8 cellular contexts compared by ENCODE assay signal in the genomic region with DNA sequence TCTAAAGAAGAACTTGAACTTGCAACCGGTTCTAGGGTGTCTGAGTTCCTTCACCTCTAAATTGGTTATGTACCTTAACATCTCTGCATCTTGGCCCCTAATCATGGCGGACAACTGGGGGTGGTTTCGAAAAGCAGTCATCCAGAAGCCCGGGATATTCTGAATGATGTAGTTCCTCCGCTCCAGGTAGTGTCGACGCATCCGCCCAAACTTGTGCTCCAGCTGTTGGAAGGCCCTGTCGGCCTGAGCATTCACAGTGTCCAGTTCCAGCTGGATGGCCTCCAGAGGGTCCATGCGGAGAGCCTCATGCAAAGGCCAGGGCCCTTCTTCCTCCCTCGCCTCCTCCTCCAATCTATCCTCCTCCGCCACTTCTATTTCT. TPM values are rescaled to one million over a fixed set of nuclear protein-coding genes. Genes with fewer than 3 reads are reported as not detected.
DNase-seq lines count a peak whose midpoint lies in the region; ATAC-seq and TF ChIP-seq lines count a peak whose summit lies in the region.

No MANE protein-coding gene starts in this region.

- peak overlapping the region; percentile 99 for H3K9ac ChIP-seq in MM.1S (ENCODE audit: low read length)

- ATAC-seq in GM21367 (IDR thresholded peaks at IDR 0.05; ENCODE audit: unreplicated experiment) (peak; percentile 1), GM19467 (IDR thresholded peaks at IDR 0.05; ENCODE audit: unreplicated experiment) (no peak)

- H3K27ac ChIP-seq in MM.1S (ENCODE audit: low read length) (peak overlapping the region; percentile 99), breast epithelium (peak overlapping the region; percentile 99 to 100), substantia nigra (ENCODE audit: low read depth, low read length, poor library complexity, severe bottlenecking) (peak overlapping the region; percentile 91)

- DNase-seq in MM.1S: no peak
- DNase-seq in breast epithelium (ENCODE audit: low spot score in 2 of 2): peak in 1 of 2 donors; percentile 50
- DNase-seq in lower leg skin (ENCODE audit: low spot score in 2 of 2): peak; percentile 37 to 87
- peak in 16 of 49 donors; percentile 24 to 76 (median 48) for DNase-seq in substantia nigra (lab: John Stamatoyannopoulos, UW)
- DNase-seq in foreskin melanocyte: no peak
- DNase-seq in KG1 (lab: John Stamatoyannopoulos, UW): no peak

- H3K36me3 ChIP-seq in MM.1S (replicated peaks; ENCODE audit: insufficient read depth, low read length) (no peaks in the 10 kb centered on the region; the same call in 1 of the 2 replicates), breast epithelium (no peaks in the 10 kb centered on the region)

- no peaks in the 10 kb centered on the region; the same call in 1 of the 2 replicates for H4K20me1 ChIP-seq in MM.1S (ENCODE audit: insufficient read depth, low read length)

- peaks cover 51% of the 10 kb centered on the region for H3K79me2 ChIP-seq in MM.1S (ENCODE audit: low read length)

- H2AFZ ChIP-seq in MM.1S (ENCODE audit: low read length): no peak overlapping the region

- H3K4me1 ChIP-seq in MM.1S (ENCODE audit: low read length) (peaks cover 24% of the 10 kb centered on the region), breast epithelium (peaks cover 0 to 13% of the 10 kb centered on the region in 2 donors)

- H3F3A ChIP-seq in MM.1S (ENCODE audit: insufficient read depth, low read length): peaks cover 13% of the 10 kb centered on the region

- TF ChIP-seq CTCF in MM.1S (IDR thresholded peaks at IDR 0.05; ENCODE audit: low read length) (no peak), breast epithelium (IDR thresholded peaks at IDR 0.05) (no peak), lower leg skin (IDR thresholded peaks at IDR 0.05) (no peak)

- WGBS in lower leg skin, 2 donors: 6 to 11% methylated on average over 12 of the region's 12 CpGs

- intact Hi-C loops in breast epithelium (cut with DNase I; ENCODE audit: low total_unique reads): no loop called here
- intact Hi-C loops in lower leg skin (cut with DNase I; ENCODE audit: low total_unique reads): no loop called here

- H3K27me3 ChIP-seq in MM.1S (replicated peaks; ENCODE audit: insufficient read depth, low read length): no peaks in the 10 kb centered on the region
- no peaks in the 10 kb centered on the region for H3K27me3 ChIP-seq in breast epithelium

- H3K4me3 ChIP-seq in MM.1S (ENCODE audit: low read length): peak overlapping the region; percentile 99
- peak overlapping the region; percentile 89 to 91 (median 90) for H3K4me3 ChIP-seq in breast epithelium
- H3K4me3 ChIP-seq in lower leg skin (ENCODE audit: low read depth, poor library complexity, severe bottlenecking): peak overlapping the region; percentile 99

- H3K4me2 ChIP-seq in MM.1S (ENCODE audit: low read depth, low read length): peak overlapping the region; percentile 87

- no peak for TF ChIP-seq POLR2A in breast epithelium (IDR thresholded peaks at IDR 0.05)
- TF ChIP-seq POLR2A in lower leg skin (IDR thresholded peaks at IDR 0.05): no peak

- no peaks in the 10 kb centered on the region for H3K9me2 ChIP-seq in MM.1S (replicated peaks; ENCODE audit: insufficient read depth, low read length)

- H3K9me3 ChIP-seq in MM.1S (replicated peaks; ENCODE audit: insufficient read depth, low read length): no peaks in the 10 kb centered on the region
- no peaks in the 10 kb centered on the region for H3K9me3 ChIP-seq in breast epithelium

RNA-seq across cellular contexts. Expression of gene TSPYL1, which starts 0.9 kb away (rescaled TPM):
- total RNA-seq in breast epithelium (10 to 100 TPM; 55.4 to 81.8 (median 63.8) TPM), lower leg skin (10 to 100 TPM; 57.2 to 75.3 (median 65.6) TPM)

RNA-seq across cellular contexts. Expression of gene TSPYL4, which starts 25.0 kb away (rescaled TPM):
- total RNA-seq in breast epithelium (10 to 100 TPM; 15.2 to 22.2 (median 19.0) TPM), lower leg skin (10 to 100 TPM in 3 of 4 donors, 1 to 10 TPM in 1; 9.5 to 17.6 (median 15.7) TPM)

Comparison
In these comparisons a context has a peak if more than half of its experiments do, and no peak if none do; other contexts are left out.
1. DNase-seq: peak in lower leg skin (2 of 2); none in MM.1S (single experiment), foreskin melanocyte (single experiment) and KG1 (single experiment).
2. Peak in every context shown above with its lines, with median percentiles within 50 percentile points of each other: H3K27ac ChIP-seq and H3K4me3 ChIP-seq.